Comparison of ENCODE assay signal across 8 cellular contexts in genomic region chr9:126722922-126723806, GRCh38.
A peak's percentile ranks its signal among the peaks of the same experiment; 100 is the strongest.
DNase-seq lines count a peak whose midpoint lies in the region; ATAC-seq and TF ChIP-seq lines count a peak whose summit lies in the region.

No MANE protein-coding gene starts in this region.

- peak; percentile 35 for ATAC-seq in lung (ENCODE audit: insufficient read depth, low FRiP score)

- H3K4me3 ChIP-seq in WERI-Rb-1 (ENCODE audit: low read depth, low read length) (peak overlapping the region; percentile 85), cardiac fibroblast (replicated peaks in 1 of 2; ENCODE audit: low read depth in 2 of 2, low read length in 2 of 2) (peak overlapping the region; percentile 35 to 51), lung (peak overlapping the region; percentile 43)

- DNase-seq in SHP77 (lab: John Stamatoyannopoulos, UW) (peak; percentile 22 to 33), SHP77 treated with DMSO at 0.1 percent for 48 hours (lab: John Stamatoyannopoulos, UW) (no peak), HK-2 (ENCODE audit: unreplicated experiment) (peak; percentile 68), WERI-Rb-1 (peak; percentile 88), cardiac fibroblast (ENCODE audit: low read depth in 2 of 2) (peak; percentile 6 to 27), lung (ENCODE audit: low spot score) (no peak), AG20443 (ENCODE audit: low spot score) (no peak)
- DNase-seq in stimulated activated CD8-positive, alpha-beta memory T cell treated with anti-CD3 and anti-CD28 coated beads, Interleukin-15, amount 100 ng/mL, for 48 hours (ENCODE audit: low read depth in 2 of 2) = peak; percentile 53 to 65

- H3K27ac ChIP-seq in WERI-Rb-1 (peak overlapping the region; percentile 71), lung (ENCODE audit: low read depth in 1 of 2, low read length in 1 of 2) (peak overlapping the region in 1 of 2 donors; percentile 65)

- H3K9me3 ChIP-seq in WERI-Rb-1 (ENCODE audit: severe bottlenecking) (no peaks in the 10 kb centered on the region), lung (ENCODE audit: control insufficient read depth in 2 of 2, insufficient read depth in 1 of 2, low read length in 1 of 2) (no peaks in the 10 kb centered on the region)

- WGBS in lung, 2 donors = 2% methylated on average over 50 to 68 of the region's 68 CpGs

- TF ChIP-seq CTCF in WERI-Rb-1 (IDR thresholded peaks at IDR 0.05; ENCODE audit: low read depth, low read length) = no peak
- no peak for TF ChIP-seq CTCF in cardiac fibroblast (IDR thresholded peaks at IDR 0.05; ENCODE audit: low read depth, low read length)
- TF ChIP-seq CTCF in lung (IDR thresholded peaks at IDR 0.05; ENCODE audit: control extremely low read depth, extremely low read depth) = no peak

- H3K27me3 ChIP-seq in WERI-Rb-1 (ENCODE audit: insufficient read depth, low read depth, severe bottlenecking) = no peaks in the 10 kb centered on the region
- no peaks in the 10 kb centered on the region for H3K27me3 ChIP-seq in lung (ENCODE audit: control insufficient read depth, insufficient read depth)

- no peaks in the 10 kb centered on the region for H3K36me3 ChIP-seq in WERI-Rb-1
- no peaks in the 10 kb centered on the region for H3K36me3 ChIP-seq in lung (ENCODE audit: control insufficient read depth in 2 of 2, insufficient read depth in 2 of 2, low read length in 2 of 2)

- H3K4me1 ChIP-seq in lung (ENCODE audit: control insufficient read depth in 2 of 2, insufficient read depth in 2 of 2, low read length in 2 of 2) = peaks cover 0 to 12% of the 10 kb centered on the region in 2 donors

Comparison
In these comparisons a context has a peak if more than half of its experiments do, and no peak if none do; other contexts are left out.
1. DNase-seq: peak in SHP77 (2 of 2), HK-2 (single experiment), WERI-Rb-1 (single experiment), cardiac fibroblast (2 of 2) and stimulated activated CD8-positive, alpha-beta memory T cell treated with anti-CD3 and anti-CD28 coated beads, Interleukin-15, amount 100 ng/mL, for 48 hours (2 of 2); none in SHP77 treated with DMSO at 0.1 percent for 48 hours (single experiment), lung (single experiment) and AG20443 (single experiment).
2. Peak in every context shown above with its lines, with median percentiles within 50 percentile points of each other: H3K4me3 ChIP-seq.